In genomic region chr22:36573815-36574350, GRCh38 we compare ENCODE assay signal across 2 cellular contexts.
TF ChIP-seq lines count a peak whose summit lies in the region.

No MANE protein-coding gene starts in this region.

TF ChIP-seq in IMR-90, 13 proteins besides CTCF, POLR2A, EP300 and RAD21:
- no peak for TF ChIP-seq NFE2L2 (IDR thresholded peaks at IDR 0.05; ENCODE audit: low read depth, low read length)
- TF ChIP-seq ELK1 (IDR thresholded peaks at IDR 0.05; ENCODE audit: borderline replicate concordance, low read depth, low read length) = no peak
- TF ChIP-seq RCOR1 (IDR thresholded peaks at IDR 0.05; ENCODE audit: insufficient replicate concordance, low read length) = no peak
- TF ChIP-seq MAZ (IDR thresholded peaks at IDR 0.05; ENCODE audit: borderline replicate concordance, low read depth, low read length) = no peak
- TF ChIP-seq MAFK (IDR thresholded peaks at IDR 0.05; ENCODE audit: low read depth, low read length) = no peak
- TF ChIP-seq FOS (IDR thresholded peaks at IDR 0.05; ENCODE audit: low read depth, low read length) = no peak
- TF ChIP-seq RFX5 (IDR thresholded peaks at IDR 0.05; ENCODE audit: low read depth, low read length) = no peak
- TF ChIP-seq SMC3 (IDR thresholded peaks at IDR 0.05; ENCODE audit: low read depth, low read length) = no peak
- TF ChIP-seq BHLHE40 (IDR thresholded peaks at IDR 0.05; ENCODE audit: low read depth, low read length) = no peak
- TF ChIP-seq CHD1 (IDR thresholded peaks at IDR 0.05; ENCODE audit: low read depth, low read length) = no peak
- no peak for TF ChIP-seq CEBPB (IDR thresholded peaks at IDR 0.05; ENCODE audit: low read depth, low read length)
- no peak for TF ChIP-seq USF2 (IDR thresholded peaks at IDR 0.05; ENCODE audit: low read depth, low read length)
- no peak for TF ChIP-seq MXI1 (IDR thresholded peaks at IDR 0.05; ENCODE audit: borderline replicate concordance, low read depth, low read length)

TF ChIP-seq in H1, 55 proteins besides CTCF, POLR2A, EP300 and RAD21:
- no peak for TF ChIP-seq RFX5 (IDR thresholded peaks at IDR 0.05; ENCODE audit: borderline replicate concordance, low read depth, low read length)
- TF ChIP-seq POLR2AphosphoS5 (IDR thresholded peaks at IDR 0.05; ENCODE audit: low read depth, low read length) = no peak
- no peak for TF ChIP-seq JUN (IDR thresholded peaks at IDR 0.05; ENCODE audit: low read depth, low read length)
- no peak for TF ChIP-seq BCL11A (IDR thresholded peaks at IDR 0.05; ENCODE audit: low read depth in 2 of 2, low read length in 2 of 2)
- no peak for TF ChIP-seq TAF1 (IDR thresholded peaks at IDR 0.05; ENCODE audit: low read depth, low read length)
